In the genomic region with DNA sequence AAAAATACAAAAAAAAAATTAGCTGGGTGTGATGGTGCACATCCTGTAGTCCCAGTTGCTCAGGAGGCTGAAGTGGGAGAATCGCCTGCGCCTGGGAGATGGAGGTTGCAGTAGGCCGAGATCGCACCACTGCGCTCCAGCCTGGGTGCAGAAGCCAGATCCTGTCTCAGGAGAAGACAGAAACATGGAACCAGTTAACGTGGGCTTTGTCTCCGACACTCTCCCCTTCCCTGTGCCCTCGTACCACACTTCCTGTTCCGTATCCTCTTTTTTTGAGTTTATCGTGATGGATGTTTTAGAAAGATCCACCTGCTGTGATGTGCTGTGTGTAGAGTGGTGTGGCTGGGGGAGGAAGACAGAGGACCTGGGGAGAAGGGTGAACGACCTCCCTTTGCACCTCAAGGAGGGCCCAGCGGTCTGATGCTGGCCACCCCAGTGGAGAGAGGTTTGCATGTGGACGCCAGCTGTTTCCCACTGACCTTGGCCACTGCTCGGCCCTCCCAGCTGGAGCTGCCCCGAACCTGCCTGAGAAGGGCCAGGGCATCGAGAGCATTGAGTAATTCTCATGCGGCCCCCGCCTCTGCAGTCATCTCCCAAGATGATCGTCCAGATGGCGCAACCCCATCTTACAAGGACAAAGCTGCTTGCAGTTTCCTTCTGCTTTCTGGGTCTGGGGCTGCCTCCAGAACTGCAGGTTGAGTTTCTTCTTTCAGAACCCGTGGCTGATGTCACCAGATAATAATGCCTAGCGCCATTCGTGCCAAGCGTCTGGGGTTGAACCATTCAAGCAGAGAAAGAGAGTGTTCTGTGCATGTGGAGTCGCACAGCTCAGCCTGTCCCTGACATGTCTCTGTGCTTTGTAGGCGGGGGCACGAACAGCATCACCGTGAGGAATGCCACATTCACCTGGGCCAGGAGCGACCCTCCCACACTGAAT, we compare ENCODE assay signal across 9 cellular contexts.
DNase-seq lines count a peak whose midpoint lies in the region; ATAC-seq, FAIRE-seq and TF ChIP-seq lines count a peak whose summit lies in the region.
"Had no signal": no experiment of that assay in that cellular context is flagged by ENCODE, and none has a peak within 500 bp of the region (broad histone marks: within the 10 kb centered on the region; RNA-seq: fewer than 3 reads in every experiment).

No MANE protein-coding gene starts in this region.

- H3F3A ChIP-seq in Loucy (ENCODE audit: low read depth): no peaks in the 10 kb centered on the region

- H3K4me2 ChIP-seq in Loucy (ENCODE audit: low read depth, low read length, poor library complexity, severe bottlenecking) (peak overlapping the region; percentile 72), osteoblast (ENCODE audit: insufficient read depth, low read length) (no peak overlapping the region)

- H3K27me3 ChIP-seq in Loucy (ENCODE audit: insufficient read depth, low read length, poor library complexity, severe bottlenecking): no peaks in the 10 kb centered on the region
- H3K27me3 ChIP-seq in bronchial epithelial cell (ENCODE audit: control insufficient read depth, insufficient read depth, low read length): no peaks in the 10 kb centered on the region
- H3K27me3 ChIP-seq in lower lobe of right lung (ENCODE audit: low read depth): no peaks in the 10 kb centered on the region
- no peaks in the 10 kb centered on the region for H3K27me3 ChIP-seq in thyroid gland
- no peaks in the 10 kb centered on the region for H3K27me3 ChIP-seq in breast epithelium
- H3K27me3 ChIP-seq in osteoblast (ENCODE audit: insufficient read depth, low read length): no peaks in the 10 kb centered on the region

- peak; percentile 59 to 81 for ATAC-seq in lower lobe of right lung
- ATAC-seq in GM21528 (IDR thresholded peaks at IDR 0.05; ENCODE audit: low FRiP score, unreplicated experiment): no peak

- peak overlapping the region; percentile 44 for H3K4me3 ChIP-seq in Loucy (ENCODE audit: low read length, poor library complexity, severe bottlenecking)
- no peak overlapping the region for H3K4me3 ChIP-seq in bronchial epithelial cell (ENCODE audit: low read depth, low read length)
- no peak overlapping the region for H3K4me3 ChIP-seq in lower lobe of right lung
- H3K4me3 ChIP-seq in thyroid gland (replicated peaks in 1 of 3): no peak overlapping the region
- H3K4me3 ChIP-seq in breast epithelium: no peak overlapping the region
- no peak overlapping the region for H3K4me3 ChIP-seq in osteoblast (ENCODE audit: insufficient read depth, low read length)

- H3K4me1 ChIP-seq in Loucy (ENCODE audit: insufficient read depth, low read length, poor library complexity, severe bottlenecking): peaks cover 45% of the 10 kb centered on the region
- H3K4me1 ChIP-seq in lower lobe of right lung: peaks cover 27% of the 10 kb centered on the region
- H3K4me1 ChIP-seq in thyroid gland: peaks cover 51 to 62% of the 10 kb centered on the region in 2 donors
- H3K4me1 ChIP-seq in breast epithelium: no peaks in the 10 kb centered on the region
- peaks cover 25% of the 10 kb centered on the region for H3K4me1 ChIP-seq in osteoblast (ENCODE audit: insufficient read depth, low read length)

- H3K79me2 ChIP-seq in Loucy (ENCODE audit: insufficient read depth, low read length): peaks cover 15% of the 10 kb centered on the region; the same call in 1 of the 2 replicates
- no peaks in the 10 kb centered on the region for H3K79me2 ChIP-seq in osteoblast (ENCODE audit: insufficient read depth, low read length)

- no peaks in the 10 kb centered on the region for H4K20me1 ChIP-seq in Loucy (ENCODE audit: insufficient read depth, low read length, poor library complexity, severe bottlenecking)
- H4K20me1 ChIP-seq in osteoblast (ENCODE audit: insufficient read depth, low read length): no peaks in the 10 kb centered on the region

- H3K27ac ChIP-seq in lower lobe of right lung: peak overlapping the region; percentile 46
- H3K27ac ChIP-seq in thyroid gland: peak overlapping the region; percentile 80 to 88 (median 87)
- H3K27ac ChIP-seq in breast epithelium: peak overlapping the region in 1 of 2 donors; percentile 10
- no peak overlapping the region for H3K27ac ChIP-seq in osteoblast (ENCODE audit: low read depth, low read length)

- H3K9me3 ChIP-seq in Loucy (ENCODE audit: insufficient read depth, low read depth, low read length) (no peaks in the 10 kb centered on the region), lower lobe of right lung (no peaks in the 10 kb centered on the region), thyroid gland (no peaks in the 10 kb centered on the region), breast epithelium (no peaks in the 10 kb centered on the region), osteoblast (ENCODE audit: low read depth, low read length) (no peaks in the 10 kb centered on the region)

- TF ChIP-seq POLR2A in thyroid gland (IDR thresholded peaks at IDR 0.05): no peak
- no peak for TF ChIP-seq POLR2A in breast epithelium (IDR thresholded peaks at IDR 0.05)

- DNase-seq in bronchial epithelial cell (ENCODE audit: low read depth): no peak
- peak; percentile 87 for DNase-seq in lower lobe of right lung
- DNase-seq in thyroid gland: peak in 1 of 2 donors; percentile 22
- DNase-seq in breast epithelium (ENCODE audit: low spot score in 2 of 2): no peak
- DNase-seq in osteoblast (ENCODE audit: insufficient read length, low spot score, missing footprints): no peak
- DNase-seq: activated CD4-positive, alpha-beta T cell treated with anti-CD3 and anti-CD28 coated beads for 48 hours; NCI-H2171 had no signal

- H3K36me3 ChIP-seq in Loucy (ENCODE audit: insufficient read depth, low read length): peaks cover 51% of the 10 kb centered on the region
- peaks cover 40% of the 10 kb centered on the region for H3K36me3 ChIP-seq in bronchial epithelial cell (ENCODE audit: control insufficient read depth, insufficient read depth, low read length)
- H3K36me3 ChIP-seq in lower lobe of right lung: peaks cover 72% of the 10 kb centered on the region
- peaks cover 10 to 26% of the 10 kb centered on the region in 2 donors for H3K36me3 ChIP-seq in thyroid gland
- no peaks in the 10 kb centered on the region for H3K36me3 ChIP-seq in breast epithelium
- H3K36me3 ChIP-seq in osteoblast (ENCODE audit: insufficient read depth, low read length): peaks cover 63% of the 10 kb centered on the region

- FAIRE-seq in bronchial epithelial cell (lab: Jason Lieb, UNC): peak; percentile 55

- H3K9ac ChIP-seq in Loucy (ENCODE audit: low read depth, low read length, poor library complexity, severe bottlenecking): peak overlapping the region; percentile 69

- H2AFZ ChIP-seq in Loucy (ENCODE audit: low read length) (no peak overlapping the region), osteoblast (ENCODE audit: low read length) (no peak overlapping the region)

- H3K9me2 ChIP-seq in Loucy (replicated peaks; ENCODE audit: low read depth, low read length): no peaks in the 10 kb centered on the region

- TF ChIP-seq CTCF in Loucy (conservative IDR thresholded peaks at IDR 0.05; ENCODE audit: low read length): no peak
- TF ChIP-seq CTCF in bronchial epithelial cell (IDR thresholded peaks at IDR 0.05; ENCODE audit: insufficient read depth, low read length, severe bottlenecking): no peak
- TF ChIP-seq CTCF in lower lobe of right lung (IDR thresholded peaks at IDR 0.05): no peak
- TF ChIP-seq CTCF in thyroid gland (IDR thresholded peaks at IDR 0.05): no peak
- TF ChIP-seq CTCF in breast epithelium (IDR thresholded peaks at IDR 0.05): no peak
- TF ChIP-seq CTCF in osteoblast (IDR thresholded peaks at IDR 0.05; ENCODE audit: extremely low read depth, low read depth, low read length): no peak

- intact Hi-C loops in lower lobe of right lung (cut with DNase I): no loop called here
- intact Hi-C loops in thyroid gland (cut with DNase I): no loop called here
- intact Hi-C loops in breast epithelium (cut with DNase I; ENCODE audit: low total_unique reads): no loop called here

- WGBS in thyroid gland, 2 donors: 91 to 92% methylated on average over 21 to 28 of the region's 29 CpGs
